ENCODE assay signal across 8 cellular contexts in the genomic region with DNA sequence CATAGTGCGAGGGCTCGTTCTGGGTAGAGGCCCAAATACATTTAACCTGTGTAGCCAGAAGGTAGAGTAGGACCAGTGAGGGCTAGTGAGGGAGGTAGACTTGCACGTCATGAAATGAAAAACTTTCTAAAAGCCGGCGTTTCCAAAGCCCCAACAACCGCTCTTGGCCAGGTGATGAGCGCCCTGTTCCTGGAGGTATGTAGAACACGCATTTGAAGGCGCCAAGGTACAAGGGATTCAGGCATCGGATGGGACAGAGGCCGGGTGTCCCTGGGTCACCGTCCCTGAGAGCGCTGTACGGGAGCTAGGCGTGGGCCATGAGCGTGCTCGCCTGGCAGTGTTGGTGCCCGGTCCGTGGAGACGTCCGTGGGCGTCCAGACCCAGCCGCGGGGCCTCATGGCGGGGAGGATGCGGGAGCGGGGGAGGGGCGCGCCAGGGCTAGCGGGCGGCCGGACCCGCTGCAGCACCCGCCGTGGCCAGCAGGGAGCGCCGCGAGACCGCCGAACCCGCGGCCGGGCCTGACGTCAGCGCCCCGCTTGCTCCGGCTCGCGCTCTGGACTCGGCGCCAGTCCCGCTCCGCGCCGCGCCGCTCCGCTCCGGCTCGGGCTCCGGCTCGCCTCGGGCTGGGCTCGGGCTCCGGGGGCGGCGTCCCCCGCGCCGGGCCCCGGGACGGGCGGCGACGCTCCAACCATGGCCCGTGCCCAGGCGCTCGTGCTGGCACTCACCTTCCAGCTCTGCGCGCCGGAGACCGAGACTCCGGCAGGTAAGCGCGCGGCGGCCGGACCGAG. TPM values are rescaled to one million over a fixed set of nuclear protein-coding genes. Genes with fewer than 3 reads are reported as not detected.
A peak's percentile ranks its signal among the peaks of the same experiment; 100 is the strongest.
DNase-seq lines count a peak whose midpoint lies in the region; ATAC-seq and TF ChIP-seq lines count a peak whose summit lies in the region.

Gene PTPRU, plus strand, starts transcription at position 568 of the 788 bp plus-strand sequence. Its CDS starts 123 bp downstream, at position 691.

- peaks cover 13 to 24% (median 22%) of the 10 kb centered on the region in 4 donors for H3K4me1 Mint-ChIP-seq in naive thymus-derived CD8-positive, alpha-beta T cell
- H3K4me1 Mint-ChIP-seq in stimulated activated naive B cell treated with anti-CD40 and anti-IgM and Interleukin-4, amounts not matched to agents 10 μg/mL and 1 μg/mL and 100 μg/mL, for 72 hours: peaks cover 16 to 25% of the 10 kb centered on the region in 2 donors

- POLR2A ChIA-PET in AG04450 (lab: Yijun Ruan, JAX) (no interaction called here), Panc1 (lab: Charles Lee) (interaction anchor here (0.5 kb wide), 1 partner anchor 322 kb away, joined by 4 read pairs; no protein-coding TSS in a partner anchor)
- POLR2A ChIA-PET in naive thymus-derived CD8-positive, alpha-beta T cell (lab: Charles Lee): no interaction called here

- peak within 1 kb of the TSS in 7 of 10 donors; percentile 21 to 63 (median 43) for H3K27ac Mint-ChIP-seq in naive thymus-derived CD8-positive, alpha-beta T cell
- peak within 1 kb of the TSS; percentile 62 for H3K27ac Mint-ChIP-seq in stimulated activated naive B cell treated with anti-CD40 and anti-IgM and Interleukin-4, amounts not matched to agents 10 μg/mL and 1 μg/mL and 100 μg/mL, for 72 hours

- in situ Hi-C loops in Panc1 (cut with HindIII; ENCODE audit: low pct_unique_long_range_greater_than_20kb, low sequenced_read_pairs): no loop called here

- no TSS peak for BruUV-seq in Panc1 (replicated peaks; lab: Mats Ljungman, UMichigan)

- no peaks in the 10 kb centered on the region; the same call in 1 of the 2 replicates for H3K36me3 ChIP-seq in Panc1 (ENCODE audit: control insufficient read depth, insufficient read depth, low read length)

- ATAC-seq in GM18868 (IDR thresholded peaks at IDR 0.05; ENCODE audit: unreplicated experiment) (peak; percentile 74), Panc1 (peak; percentile 90)
- ATAC-seq in naive thymus-derived CD8-positive, alpha-beta T cell: peak; percentile 84 to 87
- peak; percentile 86 to 89 for ATAC-seq in stimulated activated naive B cell treated with anti-CD40 and anti-IgM and Interleukin-4, amounts not matched to agents 10 μg/mL and 1 μg/mL and 100 μg/mL, for 72 hours (replicated peaks)

- H3K27me3 ChIP-seq in AG04450 (ENCODE audit: control insufficient read depth, insufficient read depth, low read length) (peaks cover 11% of the 10 kb centered on the region), Panc1 (ENCODE audit: control insufficient read depth, insufficient read depth, low read length) (peaks cover 6% of the 10 kb centered on the region)

- H3K27ac ChIP-seq in AG04450 (ENCODE audit: low read depth, low read length): no peak within 1 kb of the TSS
- no peak within 1 kb of the TSS for H3K27ac ChIP-seq in Panc1 (ENCODE audit: low read length)

- TF ChIP-seq CTCF in AG04450 (IDR thresholded peaks at IDR 0.05; ENCODE audit: low read depth, low read length): peak; percentile 43
- peak; percentile 96 for TF ChIP-seq CTCF in Panc1 (IDR thresholded peaks at IDR 0.05)
- no peak for TF ChIP-seq CTCF in fibroblast of mammary gland (conservative IDR thresholded peaks at IDR 0.05; ENCODE audit: control insufficient read depth, insufficient read depth, low read depth, low read length)

- intact Hi-C loops in Panc1 (cut with micrococcal nuclease; ENCODE audit: unreplicated experiment): loop anchor here (5.0 to 10.0 kb wide), 2 partner anchors 469 to 1471 kb away; no protein-coding TSS in a partner anchor

- H3K36me3 Mint-ChIP-seq in naive thymus-derived CD8-positive, alpha-beta T cell: peaks cover 0 to 7% (median 0%) of the 10 kb centered on the region in 3 donors
- peaks cover 0 to 3% of the 10 kb centered on the region in 2 donors for H3K36me3 Mint-ChIP-seq in stimulated activated naive B cell treated with anti-CD40 and anti-IgM and Interleukin-4, amounts not matched to agents 10 μg/mL and 1 μg/mL and 100 μg/mL, for 72 hours

- DNase-seq in AG04450 (ENCODE audit: low read depth, low spot score): no peak
- DNase-seq in HK-2 (ENCODE audit: unreplicated experiment): peak; percentile 82
- no peak for DNase-seq in Panc1 (ENCODE audit: low read depth, low spot score)
- DNase-seq in activated T-helper 1 cell treated with Interleukin-2 at 50 U/mL for 16 hours (ENCODE audit: low read depth): peak; percentile 68
- peak; percentile 53 for DNase-seq in fibroblast of mammary gland (ENCODE audit: low read depth)
- DNase-seq in naive thymus-derived CD8-positive, alpha-beta T cell: peak; percentile 59 to 91 (median 80)
- DNase-seq in stimulated activated naive B cell treated with anti-CD40 and anti-IgM and Interleukin-4, amounts not matched to agents 10 μg/mL and 1 μg/mL and 100 μg/mL, for 72 hours: peak; percentile 63

- H3K27me3 Mint-ChIP-seq in naive thymus-derived CD8-positive, alpha-beta T cell: peaks cover 32 to 53% (median 40%) of the 10 kb centered on the region in 5 donors
- peaks cover 52 to 61% of the 10 kb centered on the region in 2 donors for H3K27me3 Mint-ChIP-seq in stimulated activated naive B cell treated with anti-CD40 and anti-IgM and Interleukin-4, amounts not matched to agents 10 μg/mL and 1 μg/mL and 100 μg/mL, for 72 hours

- no peaks in the 10 kb centered on the region for H3K9me3 Mint-ChIP-seq in naive thymus-derived CD8-positive, alpha-beta T cell
- no peaks in the 10 kb centered on the region for H3K9me3 Mint-ChIP-seq in stimulated activated naive B cell treated with anti-CD40 and anti-IgM and Interleukin-4, amounts not matched to agents 10 μg/mL and 1 μg/mL and 100 μg/mL, for 72 hours

- no peaks in the 10 kb centered on the region for H3K9me3 ChIP-seq in AG04450 (ENCODE audit: control insufficient read depth, insufficient read depth, low read length)
- no peaks in the 10 kb centered on the region for H3K9me3 ChIP-seq in Panc1 (ENCODE audit: control insufficient read depth, insufficient read depth, low read depth, low read length)

- peaks cover 9% of the 10 kb centered on the region for H3K4me1 ChIP-seq in Panc1 (ENCODE audit: control insufficient read depth, insufficient read depth, low read length)

- CTCF ChIA-PET in AG04450 (lab: Charles Lee): interaction anchor here (0.6 to 1.5 kb wide), 7 partner anchors 9 to 1472 kb away, joined by 3 to 6 read pairs (median 3); no protein-coding TSS in a partner anchor
- CTCF ChIA-PET in Panc1 (lab: Charles Lee): interaction anchor here (0.6 kb wide), 1 partner anchor 563 kb away, joined by 3 read pairs; no protein-coding TSS in a partner anchor

- H3K4me3 Mint-ChIP-seq in naive thymus-derived CD8-positive, alpha-beta T cell: peak within 1 kb of the TSS; percentile 73 to 97 (median 84)
- H3K4me3 Mint-ChIP-seq in stimulated activated naive B cell treated with anti-CD40 and anti-IgM and Interleukin-4, amounts not matched to agents 10 μg/mL and 1 μg/mL and 100 μg/mL, for 72 hours: peak within 1 kb of the TSS; percentile 83 to 86

- peak within 1 kb of the TSS; percentile 78 for H3K4me3 ChIP-seq in AG04450 (ENCODE audit: low read depth, low read length)
- peak within 1 kb of the TSS; percentile 27 to 54 for H3K4me3 ChIP-seq in Panc1 (ENCODE audit: low read depth in 2 of 2, low read length in 2 of 2)
- H3K4me3 ChIP-seq in fibroblast of mammary gland (ENCODE audit: control insufficient read depth, low read depth, low read length): peak within 1 kb of the TSS; percentile 61

RNA-seq across cellular contexts. Expression of gene PTPRU, which starts in this region (rescaled TPM):
- polyA plus RNA-seq in AG04450 (2011; rRNA removed): 7.8 and 9.7 TPM in 2 replicates
- 18.5 and 23.1 TPM in 2 replicates for polyA minus RNA-seq in AG04450 (2011; rRNA and poly(A)+ RNA removed)
- total RNA-seq in Panc1 (2021; ENCODE audit: unreplicated experiment): 0.72 TPM
- polyA plus RNA-seq in Panc1 (2012; ENCODE audit: insufficient read length): 2.4 TPM
- total RNA-seq in naive thymus-derived CD8-positive, alpha-beta T cell: not detected
- polyA plus RNA-seq in naive thymus-derived CD8-positive, alpha-beta T cell: under 1 TPM in 1 of 3 donors, not detected in 2; 0.54 TPM

Comparison
In these comparisons a context has a peak if more than half of its experiments do, and no peak if none do; other contexts are left out.
1. Peak in DNase-seq and ATAC-seq in naive thymus-derived CD8-positive, alpha-beta T cell; RNA of the gene not detected or under 1 TPM.
2. DNase-seq: peak in HK-2 (single experiment), activated T-helper 1 cell treated with Interleukin-2 at 50 U/mL for 16 hours (single experiment), fibroblast of mammary gland (single experiment) and stimulated activated naive B cell treated with anti-CD40 and anti-IgM and Interleukin-4, amounts not matched to agents 10 μg/mL and 1 μg/mL and 100 μg/mL, for 72 hours (single experiment); none in AG04450 (single experiment) and Panc1 (single experiment).
3. Peak in every context shown above with its lines, with median percentiles within 50 percentile points of each other: H3K4me3 ChIP-seq and ATAC-seq.